1 cellular context compared by ENCODE assay signal in the genomic region with DNA sequence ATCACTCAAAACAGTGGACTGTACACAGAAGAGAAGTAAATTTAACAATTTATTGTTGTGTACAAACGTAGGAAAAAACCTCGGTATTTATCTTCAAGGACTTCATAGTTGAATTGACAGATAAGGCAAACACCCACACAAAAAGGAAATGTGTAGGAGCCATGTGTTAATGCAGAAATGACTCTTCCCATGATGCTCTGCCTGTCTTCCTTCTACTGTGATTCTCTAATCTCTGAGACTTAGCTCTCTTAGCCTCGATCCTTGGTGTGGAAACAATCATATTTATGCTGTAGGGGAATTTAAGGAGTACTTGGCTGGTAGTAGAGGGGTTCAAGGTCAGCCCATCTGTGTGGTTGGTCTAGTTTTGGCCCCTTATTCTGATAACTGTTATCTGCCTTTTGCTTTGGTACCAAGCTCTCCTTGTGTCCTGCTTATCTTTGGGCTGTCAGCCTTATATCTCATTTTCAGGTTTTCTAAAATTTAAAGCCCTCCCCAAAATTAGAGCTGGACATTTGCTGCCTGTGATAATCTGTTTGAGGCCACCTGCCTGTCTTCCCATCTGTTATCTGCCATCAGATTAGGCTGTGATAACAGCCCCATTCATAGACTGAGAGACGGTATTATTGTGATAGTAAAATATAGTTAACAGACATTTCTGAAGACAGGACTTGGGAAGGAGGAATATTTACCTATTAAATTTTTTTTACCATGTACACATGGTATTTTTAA.
TF ChIP-seq lines count a peak whose summit lies in the region.

No MANE protein-coding gene starts in this region.

TF ChIP-seq in K562, 482 proteins besides CTCF, POLR2A, EP300 and RAD21 (continued from another document and continues in another):
- TF ChIP-seq, protein P1, sequence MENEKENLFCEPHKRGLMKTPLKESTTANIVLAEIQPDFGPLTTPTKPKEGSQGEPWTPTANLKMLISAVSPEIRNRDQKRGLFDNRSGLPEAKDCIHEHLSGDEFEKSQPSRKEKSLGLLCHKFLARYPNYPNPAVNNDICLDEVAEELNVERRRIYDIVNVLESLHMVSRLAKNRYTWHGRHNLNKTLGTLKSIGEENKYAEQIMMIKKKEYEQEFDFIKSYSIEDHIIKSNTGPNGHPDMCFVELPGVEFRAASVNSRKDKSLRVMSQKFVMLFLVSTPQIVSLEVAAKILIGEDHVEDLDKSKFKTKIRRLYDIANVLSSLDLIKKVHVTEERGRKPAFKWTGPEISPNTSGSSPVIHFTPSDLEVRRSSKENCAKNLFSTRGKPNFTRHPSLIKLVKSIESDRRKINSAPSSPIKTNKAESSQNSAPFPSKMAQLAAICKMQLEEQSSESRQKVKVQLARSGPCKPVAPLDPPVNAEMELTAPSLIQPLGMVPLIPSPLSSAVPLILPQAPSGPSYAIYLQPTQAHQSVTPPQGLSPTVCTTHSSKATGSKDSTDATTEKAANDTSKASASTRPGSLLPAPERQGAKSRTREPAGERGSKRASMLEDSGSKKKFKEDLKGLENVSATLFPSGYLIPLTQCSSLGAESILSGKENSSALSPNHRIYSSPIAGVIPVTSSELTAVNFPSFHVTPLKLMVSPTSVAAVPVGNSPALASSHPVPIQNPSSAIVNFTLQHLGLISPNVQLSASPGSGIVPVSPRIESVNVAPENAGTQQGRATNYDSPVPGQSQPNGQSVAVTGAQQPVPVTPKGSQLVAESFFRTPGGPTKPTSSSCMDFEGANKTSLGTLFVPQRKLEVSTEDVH (IDR thresholded peaks at IDR 0.05; ENCODE audit: low read depth, partially characterized antibody), result no peak
- no peak for TF ChIP-seq CCAR2 (IDR thresholded peaks at IDR 0.05; ENCODE audit: low read depth, low read length)
- no peak for TF ChIP-seq SREBF1 (IDR thresholded peaks at IDR 0.05; ENCODE audit: borderline replicate concordance, low read depth, low read length)
- no peak for TF ChIP-seq SIX5 (IDR thresholded peaks at IDR 0.05; ENCODE audit: borderline replicate concordance in 1 of 2, insufficient read depth in 1 of 2, low read depth in 1 of 2, low read length in 2 of 2)
- no peak; the same call in 1 of the 2 replicates for TF ChIP-seq ZNF23 (CRISPR knock-in tag; IDR thresholded peaks at IDR 0.05)
- TF ChIP-seq ILK (tag; IDR thresholded peaks at IDR 0.05; ENCODE audit: borderline replicate concordance, low read depth), result no peak
- TF ChIP-seq, protein P2, sequence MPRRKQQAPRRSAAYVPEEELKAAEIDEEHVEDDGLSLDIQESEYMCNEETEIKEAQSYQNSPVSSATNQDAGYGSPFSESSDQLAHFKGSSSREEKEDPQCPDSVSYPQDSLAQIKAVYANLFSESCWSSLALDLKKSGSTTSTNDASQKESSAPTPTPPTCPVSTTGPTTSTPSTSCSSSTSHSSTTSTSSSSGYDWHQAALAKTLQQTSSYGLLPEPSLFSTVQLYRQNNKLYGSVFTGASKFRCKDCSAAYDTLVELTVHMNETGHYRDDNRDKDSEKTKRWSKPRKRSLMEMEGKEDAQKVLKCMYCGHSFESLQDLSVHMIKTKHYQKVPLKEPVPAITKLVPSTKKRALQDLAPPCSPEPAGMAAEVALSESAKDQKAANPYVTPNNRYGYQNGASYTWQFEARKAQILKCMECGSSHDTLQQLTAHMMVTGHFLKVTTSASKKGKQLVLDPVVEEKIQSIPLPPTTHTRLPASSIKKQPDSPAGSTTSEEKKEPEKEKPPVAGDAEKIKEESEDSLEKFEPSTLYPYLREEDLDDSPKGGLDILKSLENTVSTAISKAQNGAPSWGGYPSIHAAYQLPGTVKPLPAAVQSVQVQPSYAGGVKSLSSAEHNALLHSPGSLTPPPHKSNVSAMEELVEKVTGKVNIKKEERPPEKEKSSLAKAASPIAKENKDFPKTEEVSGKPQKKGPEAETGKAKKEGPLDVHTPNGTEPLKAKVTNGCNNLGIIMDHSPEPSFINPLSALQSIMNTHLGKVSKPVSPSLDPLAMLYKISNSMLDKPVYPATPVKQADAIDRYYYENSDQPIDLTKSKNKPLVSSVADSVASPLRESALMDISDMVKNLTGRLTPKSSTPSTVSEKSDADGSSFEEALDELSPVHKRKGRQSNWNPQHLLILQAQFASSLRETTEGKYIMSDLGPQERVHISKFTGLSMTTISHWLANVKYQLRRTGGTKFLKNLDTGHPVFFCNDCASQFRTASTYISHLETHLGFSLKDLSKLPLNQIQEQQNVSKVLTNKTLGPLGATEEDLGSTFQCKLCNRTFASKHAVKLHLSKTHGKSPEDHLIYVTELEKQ (CRISPR knock-in tag; IDR thresholded peaks at IDR 0.05), result no peak
- TF ChIP-seq, protein P3, sequence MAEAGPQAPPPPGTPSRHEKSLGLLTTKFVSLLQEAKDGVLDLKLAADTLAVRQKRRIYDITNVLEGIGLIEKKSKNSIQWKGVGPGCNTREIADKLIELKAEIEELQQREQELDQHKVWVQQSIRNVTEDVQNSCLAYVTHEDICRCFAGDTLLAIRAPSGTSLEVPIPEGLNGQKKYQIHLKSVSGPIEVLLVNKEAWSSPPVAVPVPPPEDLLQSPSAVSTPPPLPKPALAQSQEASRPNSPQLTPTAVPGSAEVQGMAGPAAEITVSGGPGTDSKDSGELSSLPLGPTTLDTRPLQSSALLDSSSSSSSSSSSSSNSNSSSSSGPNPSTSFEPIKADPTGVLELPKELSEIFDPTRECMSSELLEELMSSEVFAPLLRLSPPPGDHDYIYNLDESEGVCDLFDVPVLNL (CRISPR knock-in tag; IDR thresholded peaks at IDR 0.05; ENCODE audit: low read depth), result no peak
- TF ChIP-seq, protein P4, sequence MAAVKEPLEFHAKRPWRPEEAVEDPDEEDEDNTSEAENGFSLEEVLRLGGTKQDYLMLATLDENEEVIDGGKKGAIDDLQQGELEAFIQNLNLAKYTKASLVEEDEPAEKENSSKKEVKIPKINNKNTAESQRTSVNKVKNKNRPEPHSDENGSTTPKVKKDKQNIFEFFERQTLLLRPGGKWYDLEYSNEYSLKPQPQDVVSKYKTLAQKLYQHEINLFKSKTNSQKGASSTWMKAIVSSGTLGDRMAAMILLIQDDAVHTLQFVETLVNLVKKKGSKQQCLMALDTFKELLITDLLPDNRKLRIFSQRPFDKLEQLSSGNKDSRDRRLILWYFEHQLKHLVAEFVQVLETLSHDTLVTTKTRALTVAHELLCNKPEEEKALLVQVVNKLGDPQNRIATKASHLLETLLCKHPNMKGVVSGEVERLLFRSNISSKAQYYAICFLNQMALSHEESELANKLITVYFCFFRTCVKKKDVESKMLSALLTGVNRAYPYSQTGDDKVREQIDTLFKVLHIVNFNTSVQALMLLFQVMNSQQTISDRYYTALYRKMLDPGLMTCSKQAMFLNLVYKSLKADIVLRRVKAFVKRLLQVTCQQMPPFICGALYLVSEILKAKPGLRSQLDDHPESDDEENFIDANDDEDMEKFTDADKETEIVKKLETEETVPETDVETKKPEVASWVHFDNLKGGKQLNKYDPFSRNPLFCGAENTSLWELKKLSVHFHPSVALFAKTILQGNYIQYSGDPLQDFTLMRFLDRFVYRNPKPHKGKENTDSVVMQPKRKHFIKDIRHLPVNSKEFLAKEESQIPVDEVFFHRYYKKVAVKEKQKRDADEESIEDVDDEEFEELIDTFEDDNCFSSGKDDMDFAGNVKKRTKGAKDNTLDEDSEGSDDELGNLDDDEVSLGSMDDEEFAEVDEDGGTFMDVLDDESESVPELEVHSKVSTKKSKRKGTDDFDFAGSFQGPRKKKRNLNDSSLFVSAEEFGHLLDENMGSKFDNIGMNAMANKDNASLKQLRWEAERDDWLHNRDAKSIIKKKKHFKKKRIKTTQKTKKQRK (IDR thresholded peaks at IDR 0.05; ENCODE audit: borderline replicate concordance, low read depth, low read length), result no peak
- no peak for TF ChIP-seq DDX20 (tag; IDR thresholded peaks at IDR 0.05; ENCODE audit: low read depth)
- no peak for TF ChIP-seq MTF1 (CRISPR knock-in tag; IDR thresholded peaks at IDR 0.05; ENCODE audit: borderline replicate concordance)
- TF ChIP-seq IRF2 (CRISPR knock-in tag; IDR thresholded peaks at IDR 0.05), result no peak
- TF ChIP-seq FOSL1 (tag; conservative IDR thresholded peaks at IDR 0.05), result no peak
- peak; percentile 66 for TF ChIP-seq CBFA2T3 (IDR thresholded peaks at IDR 0.05)
- TF ChIP-seq KLF1 (tag; IDR thresholded peaks at IDR 0.05), result no peak
- no peak for TF ChIP-seq TEAD2 (tag; IDR thresholded peaks at IDR 0.05)
- TF ChIP-seq, protein P5, sequence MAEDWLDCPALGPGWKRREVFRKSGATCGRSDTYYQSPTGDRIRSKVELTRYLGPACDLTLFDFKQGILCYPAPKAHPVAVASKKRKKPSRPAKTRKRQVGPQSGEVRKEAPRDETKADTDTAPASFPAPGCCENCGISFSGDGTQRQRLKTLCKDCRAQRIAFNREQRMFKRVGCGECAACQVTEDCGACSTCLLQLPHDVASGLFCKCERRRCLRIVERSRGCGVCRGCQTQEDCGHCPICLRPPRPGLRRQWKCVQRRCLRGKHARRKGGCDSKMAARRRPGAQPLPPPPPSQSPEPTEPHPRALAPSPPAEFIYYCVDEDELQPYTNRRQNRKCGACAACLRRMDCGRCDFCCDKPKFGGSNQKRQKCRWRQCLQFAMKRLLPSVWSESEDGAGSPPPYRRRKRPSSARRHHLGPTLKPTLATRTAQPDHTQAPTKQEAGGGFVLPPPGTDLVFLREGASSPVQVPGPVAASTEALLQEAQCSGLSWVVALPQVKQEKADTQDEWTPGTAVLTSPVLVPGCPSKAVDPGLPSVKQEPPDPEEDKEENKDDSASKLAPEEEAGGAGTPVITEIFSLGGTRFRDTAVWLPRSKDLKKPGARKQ (CRISPR knock-in tag; IDR thresholded peaks at IDR 0.05), result no peak
- TF ChIP-seq SUPT5H (IDR thresholded peaks at IDR 0.05), result no peak
- no peak for TF ChIP-seq BRF1 (IDR thresholded peaks at IDR 0.05; ENCODE audit: borderline replicate concordance, extremely low read depth, insufficient read length)
- no peak for TF ChIP-seq ZNF121 (CRISPR knock-in tag; conservative IDR thresholded peaks at IDR 0.05)
- TF ChIP-seq, protein P6, sequence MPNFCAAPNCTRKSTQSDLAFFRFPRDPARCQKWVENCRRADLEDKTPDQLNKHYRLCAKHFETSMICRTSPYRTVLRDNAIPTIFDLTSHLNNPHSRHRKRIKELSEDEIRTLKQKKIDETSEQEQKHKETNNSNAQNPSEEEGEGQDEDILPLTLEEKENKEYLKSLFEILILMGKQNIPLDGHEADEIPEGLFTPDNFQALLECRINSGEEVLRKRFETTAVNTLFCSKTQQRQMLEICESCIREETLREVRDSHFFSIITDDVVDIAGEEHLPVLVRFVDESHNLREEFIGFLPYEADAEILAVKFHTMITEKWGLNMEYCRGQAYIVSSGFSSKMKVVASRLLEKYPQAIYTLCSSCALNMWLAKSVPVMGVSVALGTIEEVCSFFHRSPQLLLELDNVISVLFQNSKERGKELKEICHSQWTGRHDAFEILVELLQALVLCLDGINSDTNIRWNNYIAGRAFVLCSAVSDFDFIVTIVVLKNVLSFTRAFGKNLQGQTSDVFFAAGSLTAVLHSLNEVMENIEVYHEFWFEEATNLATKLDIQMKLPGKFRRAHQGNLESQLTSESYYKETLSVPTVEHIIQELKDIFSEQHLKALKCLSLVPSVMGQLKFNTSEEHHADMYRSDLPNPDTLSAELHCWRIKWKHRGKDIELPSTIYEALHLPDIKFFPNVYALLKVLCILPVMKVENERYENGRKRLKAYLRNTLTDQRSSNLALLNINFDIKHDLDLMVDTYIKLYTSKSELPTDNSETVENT (CRISPR knock-in tag; IDR thresholded peaks at IDR 0.05), result no peak
- TF ChIP-seq JUN (IDR thresholded peaks at IDR 0.05; ENCODE audit: borderline replicate concordance, low read depth, low read length), result no peak
- TF ChIP-seq JUN (CRISPR knock-in tag; IDR thresholded peaks at IDR 0.05; ENCODE audit: borderline replicate concordance), result no peak
- no peak for TF ChIP-seq GTF2F1 (IDR thresholded peaks at IDR 0.05; ENCODE audit: low read depth, low read length)
- no peak for TF ChIP-seq HDGF (IDR thresholded peaks at IDR 0.05)
- TF ChIP-seq, protein P7, sequence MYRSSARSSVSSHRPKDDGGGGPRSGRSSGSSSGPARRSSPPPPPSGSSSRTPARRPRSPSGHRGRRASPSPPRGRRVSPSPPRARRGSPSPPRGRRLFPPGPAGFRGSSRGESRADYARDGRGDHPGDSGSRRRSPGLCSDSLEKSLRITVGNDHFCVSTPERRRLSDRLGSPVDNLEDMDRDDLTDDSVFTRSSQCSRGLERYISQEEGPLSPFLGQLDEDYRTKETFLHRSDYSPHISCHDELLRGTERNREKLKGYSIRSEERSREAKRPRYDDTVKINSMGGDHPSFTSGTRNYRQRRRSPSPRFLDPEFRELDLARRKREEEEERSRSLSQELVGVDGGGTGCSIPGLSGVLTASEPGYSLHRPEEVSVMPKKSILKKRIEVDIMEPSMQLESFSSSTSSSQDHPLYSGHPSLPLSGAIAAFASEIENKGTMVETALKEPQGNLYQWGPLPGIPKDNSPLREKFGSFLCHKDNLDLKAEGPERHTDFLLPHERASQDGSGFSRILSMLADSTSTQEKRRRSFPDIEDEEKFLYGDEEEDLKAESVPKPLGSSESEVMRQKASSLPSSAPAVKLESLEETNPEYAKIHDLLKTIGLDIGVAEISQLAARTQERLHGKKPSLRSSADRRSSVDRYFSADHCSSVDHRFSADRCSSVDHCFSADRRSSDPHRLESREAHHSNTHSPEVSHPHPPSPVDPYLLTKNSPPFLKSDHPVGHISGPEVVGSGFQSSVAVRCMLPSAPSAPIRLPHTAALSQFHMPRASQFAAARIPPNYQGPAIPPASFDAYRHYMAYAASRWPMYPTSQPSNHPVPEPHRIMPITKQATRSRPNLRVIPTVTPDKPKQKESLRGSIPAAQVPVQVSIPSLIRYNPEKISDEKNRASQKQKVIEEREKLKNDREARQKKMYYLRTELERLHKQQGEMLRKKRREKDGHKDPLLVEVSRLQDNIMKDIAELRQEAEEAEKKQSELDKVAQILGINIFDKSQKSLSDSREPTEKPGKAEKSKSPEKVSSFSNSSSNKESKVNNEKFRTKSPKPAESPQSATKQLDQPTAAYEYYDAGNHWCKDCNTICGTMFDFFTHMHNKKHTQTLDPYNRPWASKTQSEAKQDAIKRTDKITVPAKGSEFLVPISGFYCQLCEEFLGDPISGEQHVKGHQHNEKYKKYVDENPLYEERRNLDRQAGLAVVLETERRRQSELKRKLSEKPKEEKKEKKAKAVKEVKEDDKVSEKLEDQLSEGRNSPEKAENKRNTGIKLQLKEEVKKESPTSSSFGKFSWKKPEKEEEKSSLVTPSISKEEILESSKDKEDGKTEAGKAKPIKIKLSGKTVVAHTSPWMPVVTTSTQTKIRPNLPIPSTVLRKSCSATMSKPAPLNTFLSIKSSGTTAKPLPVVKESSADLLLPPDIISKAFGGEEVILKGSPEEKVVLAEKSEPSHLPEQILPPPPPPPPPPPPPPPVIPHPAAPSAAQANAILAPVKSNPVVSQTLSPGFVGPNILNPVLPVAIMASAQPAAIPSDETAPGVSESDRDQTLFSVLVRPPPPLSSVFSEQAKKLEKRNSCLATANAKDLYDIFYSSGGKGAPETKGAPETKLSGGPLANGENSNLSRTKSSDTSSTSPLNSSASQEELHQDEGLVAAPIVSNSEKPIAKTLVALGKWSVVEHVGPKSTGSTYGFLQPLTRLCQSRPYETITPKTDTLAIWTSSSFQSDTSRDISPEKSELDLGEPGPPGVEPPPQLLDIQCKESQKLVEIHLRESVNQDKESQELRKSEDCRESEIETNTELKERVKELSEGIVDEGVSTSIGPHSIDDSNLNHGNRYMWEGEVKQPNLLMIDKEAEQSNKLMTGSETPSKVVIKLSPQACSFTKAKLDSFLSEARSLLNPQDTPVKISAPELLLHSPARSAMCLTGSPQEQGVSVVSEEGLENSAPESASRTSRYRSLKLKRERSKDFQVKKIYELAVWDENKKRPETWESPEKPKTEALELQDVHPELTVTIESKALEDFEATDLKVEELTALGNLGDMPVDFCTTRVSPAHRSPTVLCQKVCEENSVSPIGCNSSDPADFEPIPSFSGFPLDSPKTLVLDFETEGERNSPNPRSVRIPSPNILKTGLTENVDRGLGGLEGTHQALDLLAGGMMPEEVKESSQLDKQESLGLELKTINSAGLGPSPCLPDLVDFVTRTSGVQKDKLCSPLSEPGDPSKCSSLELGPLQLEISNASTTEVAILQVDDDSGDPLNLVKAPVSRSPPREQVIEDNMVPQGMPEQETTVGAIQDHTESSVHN (IDR thresholded peaks at IDR 0.05; ENCODE audit: borderline replicate concordance in 1 of 2, low read depth in 1 of 2), result no peak
